8 cellular contexts compared by ENCODE assay signal in genomic region chr12:8697476-8698131, GRCh38. TPM values are rescaled to one million over a fixed set of nuclear protein-coding genes. Genes with fewer than 3 reads are reported as not detected.
DNase-seq lines count a peak whose midpoint lies in the region; ATAC-seq and TF ChIP-seq lines count a peak whose summit lies in the region.

A gene with protein sequence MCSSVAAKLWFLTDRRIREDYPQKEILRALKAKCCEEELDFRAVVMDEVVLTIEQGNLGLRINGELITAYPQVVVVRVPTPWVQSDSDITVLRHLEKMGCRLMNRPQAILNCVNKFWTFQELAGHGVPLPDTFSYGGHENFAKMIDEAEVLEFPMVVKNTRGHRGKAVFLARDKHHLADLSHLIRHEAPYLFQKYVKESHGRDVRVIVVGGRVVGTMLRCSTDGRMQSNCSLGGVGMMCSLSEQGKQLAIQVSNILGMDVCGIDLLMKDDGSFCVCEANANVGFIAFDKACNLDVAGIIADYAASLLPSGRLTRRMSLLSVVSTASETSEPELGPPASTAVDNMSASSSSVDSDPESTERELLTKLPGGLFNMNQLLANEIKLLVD (plus strand): TSS chr12:8697991. CDS start chr12:8713867, 15,876 bp downstream.

- peak within 1 kb of the TSS; percentile 81 to 97 (median 86) for H3K4me3 ChIP-seq in spleen

- intact Hi-C loops in activated B cell treated with CpG ODN at 0.5 μM for 24 hours (cut with micrococcal nuclease) (loop anchor here (1.0 to 10.0 kb wide), 3 partner anchors 216 to 613 kb away; partner anchors contain the start of genes M6PR and NECAP1), spleen (cut with DNase I; ENCODE audit: low total_unique reads) (no loop called here)

- H3K4me1 Mint-ChIP-seq in activated B cell treated with CpG ODN at 0.5 μM for 24 hours: peaks cover 46% of the 10 kb centered on the region

- WGBS in spleen, 5 donors: 0 to 2% (median 0%) methylated on average over 37 to 88 of the region's 88 CpGs

- peaks cover 4% of the 10 kb centered on the region for H3K36me3 Mint-ChIP-seq in activated B cell treated with CpG ODN at 0.5 μM for 24 hours (ENCODE audit: low read depth)

- peak; percentile 82 for ATAC-seq in GM18505 (IDR thresholded peaks at IDR 0.05; ENCODE audit: unreplicated experiment)
- peak; percentile 49 for ATAC-seq in HG02938 (IDR thresholded peaks at IDR 0.05; ENCODE audit: unreplicated experiment)
- ATAC-seq in activated B cell treated with CpG ODN at 0.5 μM for 24 hours (ENCODE audit: low read depth): peak; percentile 85
- no peak for ATAC-seq in HG03457 (IDR thresholded peaks at IDR 0.05; ENCODE audit: unreplicated experiment)

- H3K27me3 Mint-ChIP-seq in activated B cell treated with CpG ODN at 0.5 μM for 24 hours: no peaks in the 10 kb centered on the region

- POLR2A ChIA-PET in activated B cell treated with CpG ODN at 0.5 μM for 24 hours (lab: Charles Lee): interaction anchor here (0.6 to 1.6 kb wide), 3 partner anchors 33 to 252 kb away, joined by 3 to 7 read pairs (median 7); partner anchors contain the start of gene M6PR

- H3K36me3 ChIP-seq in spleen: no peaks in the 10 kb centered on the region

- no peaks in the 10 kb centered on the region for H3K9me3 Mint-ChIP-seq in activated B cell treated with CpG ODN at 0.5 μM for 24 hours

- H3K27me3 ChIP-seq in spleen (replicated peaks in 1 of 7): peaks cover 0 to 4% (median 0%) of the 10 kb centered on the region in 7 donors

- TF ChIP-seq CTCF in activated B cell treated with CpG ODN at 0.5 μM for 24 hours (IDR thresholded peaks at IDR 0.05): no peak
- TF ChIP-seq CTCF in spleen (IDR thresholded peaks at IDR 0.05 in 8 of 11, conservative IDR thresholded peaks at IDR 0.05 in 3 of 11): no peak

- peak; percentile 81 for DNase-seq in NCI-H2107 (lab: John Stamatoyannopoulos, UW)
- peak; percentile 78 for DNase-seq in activated B cell treated with CpG ODN at 0.5 μM for 24 hours
- DNase-seq in central memory CD4-positive, alpha-beta T cell: peak; percentile 67
- peak; percentile 93 for DNase-seq in islet precursor cell
- DNase-seq in spleen: peak; percentile 95

- peak within 1 kb of the TSS; percentile 80 to 96 (median 90) for H3K27ac ChIP-seq in spleen

- peak within 1 kb of the TSS; percentile 93 for H3K27ac Mint-ChIP-seq in activated B cell treated with CpG ODN at 0.5 μM for 24 hours

- peaks cover 6 to 54% (median 33%) of the 10 kb centered on the region in 6 donors for H3K4me1 ChIP-seq in spleen

- H3K4me3 Mint-ChIP-seq in activated B cell treated with CpG ODN at 0.5 μM for 24 hours: peak within 1 kb of the TSS; percentile 96

- peak; percentile 46 for TF ChIP-seq POLR2A in GM18505 (IDR thresholded peaks at IDR 0.05; ENCODE audit: borderline replicate concordance, extremely low read depth, insufficient read depth, insufficient read length)
- no peak for TF ChIP-seq POLR2A in spleen (IDR thresholded peaks at IDR 0.05)

- CTCF ChIA-PET in activated B cell treated with CpG ODN at 0.5 μM for 24 hours (lab: Charles Lee): interaction anchor here (1.1 kb wide), 1 partner anchor 193 kb away, joined by 3 read pairs; no protein-coding TSS in a partner anchor

- no peaks in the 10 kb centered on the region for H3K9me3 ChIP-seq in spleen

RNA-seq across cellular contexts. Expression of the gene that starts here (rescaled TPM):
- total RNA-seq in activated B cell treated with CpG ODN at 0.5 μM for 24 hours (31.0 and 31.9 TPM in 2 replicates), spleen (10 to 100 TPM; 23.3 to 54.3 (median 37.0) TPM)
- polyA plus RNA-seq in spleen: 10 to 100 TPM; 21.0 to 62.1 (median 55.6) TPM
